In genomic region chr15:31352283-31352880, GRCh38 we compare ENCODE assay signal across 8 cellular contexts. TPM values are rescaled to one million over a fixed set of nuclear protein-coding genes. Genes with fewer than 3 reads are reported as not detected.
DNase-seq lines count a peak whose midpoint lies in the region; ATAC-seq and TF ChIP-seq lines count a peak whose summit lies in the region.

No MANE protein-coding gene starts in this region.

- no peaks in the 10 kb centered on the region for H3K9me3 ChIP-seq in adrenal gland (replicated peaks in 1 of 3)
- H3K9me3 ChIP-seq in vagina = no peaks in the 10 kb centered on the region

- H3K27ac Mint-ChIP-seq in activated naive CD4-positive, alpha-beta T cell treated with anti-CD3 and anti-CD28 coated beads, Interleukin-2, amount 10 ng/mL, durations not matched to agents 7 days and 5 days = peak overlapping the region; percentile 97
- H3K27ac Mint-ChIP-seq in memory B cell = peak overlapping the region; percentile 91

- 17 to 51% (median 45%) methylated on average over 2 to 9 of the region's 9 CpGs for WGBS in adrenal gland, 4 donors

- H3K36me3 Mint-ChIP-seq in activated naive CD4-positive, alpha-beta T cell treated with anti-CD3 and anti-CD28 coated beads, Interleukin-2, amount 10 ng/mL, durations not matched to agents 7 days and 5 days = peaks cover 69% of the 10 kb centered on the region
- H3K36me3 Mint-ChIP-seq in memory B cell = peaks cover 16% of the 10 kb centered on the region

- no peaks in the 10 kb centered on the region for H3K27me3 ChIP-seq in adrenal gland
- H3K27me3 ChIP-seq in vagina = no peaks in the 10 kb centered on the region

- H3K4me1 Mint-ChIP-seq in activated naive CD4-positive, alpha-beta T cell treated with anti-CD3 and anti-CD28 coated beads, Interleukin-2, amount 10 ng/mL, durations not matched to agents 7 days and 5 days = peaks cover 100% of the 10 kb centered on the region
- peaks cover 71% of the 10 kb centered on the region for H3K4me1 Mint-ChIP-seq in memory B cell

- ATAC-seq in memory B cell (ENCODE audit: low read depth) (no peak), GM21360 (IDR thresholded peaks at IDR 0.05; ENCODE audit: unreplicated experiment) (no peak)

- intact Hi-C loops in adrenal gland (cut with DNase I) (loop anchor here in 1 of 2 donors (2.0 kb wide), 1 partner anchor 14 kb away; no protein-coding TSS in a partner anchor), vagina (cut with DNase I) (no loop called here)

- H3K36me3 ChIP-seq in adrenal gland (replicated peaks in 1 of 2) (peaks cover 0 to 4% of the 10 kb centered on the region in 2 donors), vagina (peaks cover 0 to 7% of the 10 kb centered on the region in 2 donors)

- TF ChIP-seq POLR2A in adrenal gland (IDR thresholded peaks at IDR 0.05) = peak in 1 of 2 donors; percentile 23
- TF ChIP-seq POLR2A in vagina (IDR thresholded peaks at IDR 0.05) = no peak

- CTCF ChIA-PET in activated naive CD4-positive, alpha-beta T cell treated with anti-CD3 and anti-CD28 coated beads, Interleukin-2, amount 10 ng/mL, durations not matched to agents 7 days and 5 days (lab: Charles Lee) = no interaction called here

- no peak for TF ChIP-seq CTCF in adrenal gland (IDR thresholded peaks at IDR 0.05)
- TF ChIP-seq CTCF in vagina (IDR thresholded peaks at IDR 0.05) = no peak

- no peaks in the 10 kb centered on the region for H3K27me3 Mint-ChIP-seq in activated naive CD4-positive, alpha-beta T cell treated with anti-CD3 and anti-CD28 coated beads, Interleukin-2, amount 10 ng/mL, durations not matched to agents 7 days and 5 days
- no peaks in the 10 kb centered on the region for H3K27me3 Mint-ChIP-seq in memory B cell

- H3K4me1 ChIP-seq in adrenal gland (replicated peaks in 1 of 2) (peaks cover 24 to 45% of the 10 kb centered on the region in 2 donors), vagina (peaks cover 98% of the 10 kb centered on the region)

- H3K27ac ChIP-seq in adrenal gland (peak overlapping the region; percentile 65 to 88 (median 73)), vagina (peak overlapping the region; percentile 89)

- H3K9me3 Mint-ChIP-seq in activated naive CD4-positive, alpha-beta T cell treated with anti-CD3 and anti-CD28 coated beads, Interleukin-2, amount 10 ng/mL, durations not matched to agents 7 days and 5 days = no peaks in the 10 kb centered on the region
- H3K9me3 Mint-ChIP-seq in memory B cell = no peaks in the 10 kb centered on the region

- no peak overlapping the region for H3K4me3 ChIP-seq in adrenal gland
- no peak overlapping the region for H3K4me3 ChIP-seq in vagina

- peak overlapping the region; percentile 74 for H3K4me3 Mint-ChIP-seq in activated naive CD4-positive, alpha-beta T cell treated with anti-CD3 and anti-CD28 coated beads, Interleukin-2, amount 10 ng/mL, durations not matched to agents 7 days and 5 days
- H3K4me3 Mint-ChIP-seq in memory B cell = peak overlapping the region; percentile 77

- DNase-seq in activated naive CD4-positive, alpha-beta T cell treated with anti-CD3 and anti-CD28 coated beads, Interleukin-2, amount 10 ng/mL, durations not matched to agents 7 days and 5 days = no peak
- no peak for DNase-seq in activated naive CD4-positive, alpha-beta T cell treated with Interleukin-2 at 50 U/mL for 16 hours
- DNase-seq in adrenal gland (peak in 4 of 7 donors; percentile 60 to 92 (median 66)), memory B cell (ENCODE audit: low spot score in 2 of 2) (no peak), vagina (ENCODE audit: extremely low spot score in 2 of 2) (no peak), mesenteric fat pad (ENCODE audit: low spot score) (no peak), T1000 (lab: John Stamatoyannopoulos, UW) (no peak)

RNA-seq across cellular contexts. Expression of gene KLF13, which starts 25.7 kb away (rescaled TPM):
- total RNA-seq in adrenal gland (10 to 100 TPM; 19.9 to 65.9 (median 37.8) TPM), vagina (30.9 TPM), mesenteric fat pad (41.8 TPM)
- 10 to 100 TPM; 17.3 to 33.5 (median 21.0) TPM for polyA plus RNA-seq in adrenal gland

Comparison
In these comparisons a context has a peak if more than half of its experiments do, and no peak if none do; other contexts are left out.
1. DNase-seq: peak in adrenal gland (4 of 7); none in activated naive CD4-positive, alpha-beta T cell treated with anti-CD3 and anti-CD28 coated beads, Interleukin-2, amount 10 ng/mL, durations not matched to agents 7 days and 5 days (single experiment), activated naive CD4-positive, alpha-beta T cell treated with Interleukin-2 at 50 U/mL for 16 hours (single experiment), memory B cell (0 of 2), vagina (0 of 2), mesenteric fat pad (single experiment) and T1000 (single experiment).